Comparison of ENCODE assay signal across 8 cellular contexts in the genomic region with DNA sequence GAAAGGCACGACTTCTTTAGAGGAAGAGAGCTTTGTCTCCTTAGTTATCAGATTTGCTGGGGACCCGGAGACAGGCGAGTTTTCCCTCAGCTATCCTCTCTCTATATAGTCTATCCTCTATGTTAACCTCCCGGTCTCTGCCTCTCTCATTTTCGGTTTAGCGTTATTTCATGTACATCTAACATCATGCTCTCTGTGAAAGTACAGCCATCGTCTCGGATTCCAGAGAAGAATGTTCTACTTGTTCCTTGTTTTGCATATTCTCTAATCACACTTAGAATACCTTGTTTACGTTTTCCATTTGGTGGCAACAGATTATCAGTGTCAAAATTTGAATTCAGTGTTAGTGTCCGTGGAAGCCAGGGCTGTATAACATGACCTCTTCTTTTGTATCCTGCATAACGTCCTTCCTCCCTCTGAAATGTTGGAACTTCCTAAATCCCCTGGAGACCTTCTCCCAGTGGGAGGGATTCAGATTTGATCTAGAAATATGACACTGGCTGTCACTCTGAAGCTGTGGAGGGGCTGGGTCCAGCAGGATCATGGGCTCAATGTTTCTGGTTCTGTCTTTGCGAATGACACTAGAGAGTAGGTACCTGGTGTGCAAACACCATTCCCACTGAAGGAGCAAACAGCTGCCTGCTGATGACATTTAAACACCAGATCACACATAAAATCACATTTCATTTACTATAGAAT. TPM values are rescaled to one million over a fixed set of nuclear protein-coding genes. Genes with fewer than 3 reads are reported as not detected.
A peak's percentile ranks its signal among the peaks of the same experiment; 100 is the strongest.
DNase-seq lines count a peak whose midpoint lies in the region; ATAC-seq and TF ChIP-seq lines count a peak whose summit lies in the region.

No MANE protein-coding gene starts in this region.

- peak; percentile 1 for DNase-seq in Daoy (ENCODE audit: low read depth)
- peak; percentile 16 for DNase-seq in NCI-H1048 (lab: John Stamatoyannopoulos, UW)
- no peak for DNase-seq in dorsolateral prefrontal cortex
- no peak for DNase-seq in 8988T
- DNase-seq in ecto neural progenitor cell (ENCODE audit: low spot score), result no peak
- no peak for DNase-seq in stimulated activated CD4-positive, alpha-beta T cell treated with anti-CD3 and anti-CD28 coated beads, Interleukin-2, amount 100 ng/mL, for 48 hours

- no peaks in the 10 kb centered on the region for H3K9me3 ChIP-seq in mononuclear cell (ENCODE audit: low read depth, low read length)

- H3K27me3 ChIP-seq in dorsolateral prefrontal cortex (peaks cover 0 to 8% (median 0%) of the 10 kb centered on the region in 45 donors), mononuclear cell (ENCODE audit: insufficient read depth, low read length) (peaks cover 31% of the 10 kb centered on the region)

- peak overlapping the region in 21 of 59 donors; percentile 3 to 81 (median 28) for H3K27ac ChIP-seq in dorsolateral prefrontal cortex

- H3K4me3 ChIP-seq in dorsolateral prefrontal cortex, result peak overlapping the region; percentile 55 to 87 (median 72)
- peak overlapping the region; percentile 51 for H3K4me3 ChIP-seq in mononuclear cell (ENCODE audit: low read length)

- peak; percentile 31 for ATAC-seq in GM21423 (IDR thresholded peaks at IDR 0.05; ENCODE audit: unreplicated experiment)

- H3K4me1 ChIP-seq in mononuclear cell (ENCODE audit: insufficient read depth, low read length), result peaks cover 24% of the 10 kb centered on the region

- no peak for TF ChIP-seq CTCF in dorsolateral prefrontal cortex (IDR thresholded peaks at IDR 0.05 in 54 of 56, conservative IDR thresholded peaks at IDR 0.05 in 2 of 56; ENCODE audit: low read depth in 1 of 56, partially characterized antibody in 56 of 56)

- intact Hi-C loops in dorsolateral prefrontal cortex (cut with DNase I), result no loop called here

RNA-seq across cellular contexts. Expression of a gene that starts 0.7 kb away (rescaled TPM):
- total RNA-seq in Daoy (2014; rRNA removed; shearing (Covaris generic)), result 0.63 and 1.8 TPM in 2 replicates
- total RNA-seq in dorsolateral prefrontal cortex, result 10 to 100 TPM in 1 of 120 experiments, 1 to 10 TPM in 22, under 1 TPM in 39, not detected in 58; 0.29 to 10.3 (median 0.87) TPM
- 46.6 TPM for total RNA-seq in mononuclear cell

RNA-seq across cellular contexts. Expression of a gene that starts 40.7 kb away (rescaled TPM):
- total RNA-seq in Daoy (2014; rRNA removed; shearing (Covaris generic)), result 0.77 TPM in 1 of 2 replicates, not detected in the other
- total RNA-seq in dorsolateral prefrontal cortex, result 1 to 10 TPM in 38 of 120 experiments, under 1 TPM in 81, not detected in 1; 0.18 to 3.4 (median 0.81) TPM
- total RNA-seq in mononuclear cell, result 9.6 TPM

RNA-seq across cellular contexts. Expression of a gene that starts 51.2 kb away (rescaled TPM):
- total RNA-seq in Daoy (2014; rRNA removed; shearing (Covaris generic)), result not detected in 2 replicates
- 1 to 10 TPM in 39 of 120 experiments, under 1 TPM in 16, not detected in 65; 0.62 to 5.9 (median 1.3) TPM for total RNA-seq in dorsolateral prefrontal cortex
- 1,528 TPM for total RNA-seq in mononuclear cell

RNA-seq across cellular contexts. Expression of a gene that starts 57.4 kb away (rescaled TPM):
- total RNA-seq in Daoy (2014; rRNA removed; shearing (Covaris generic)), result not detected in 2 replicates
- 1 to 10 TPM in 15 of 120 experiments, under 1 TPM in 3, not detected in 102; 0.84 to 2.7 (median 1.2) TPM for total RNA-seq in dorsolateral prefrontal cortex
- total RNA-seq in mononuclear cell, result 270 TPM

RNA-seq across cellular contexts. Expression of a gene that starts 59.8 kb away (rescaled TPM):
- total RNA-seq in Daoy (2014; rRNA removed; shearing (Covaris generic)), result 1.0 and 1.1 TPM in 2 replicates
- 10 to 100 TPM in 12 of 120 experiments, 1 to 10 TPM in 96, under 1 TPM in 11, not detected in 1; 0.43 to 55.5 (median 2.9) TPM for total RNA-seq in dorsolateral prefrontal cortex
- total RNA-seq in mononuclear cell, result 264 TPM

Comparison
In these comparisons a context has a peak if more than half of its experiments do, and no peak if none do; other contexts are left out.
1. DNase-seq: peak in Daoy (single experiment) and NCI-H1048 (single experiment); none in dorsolateral prefrontal cortex (0 of 10), 8988T (single experiment), ecto neural progenitor cell (single experiment) and stimulated activated CD4-positive, alpha-beta T cell treated with anti-CD3 and anti-CD28 coated beads, Interleukin-2, amount 100 ng/mL, for 48 hours (0 of 2).
2. RNA of a gene that starts 51.2 kb away (total RNA-seq): 1,528 TPM in mononuclear cell (single experiment); 0.62 to 5.9 TPM in dorsolateral prefrontal cortex and not detected in Daoy; every median in the first group is over 100 times any median in the second.